ENCODE assay signal across 8 cellular contexts in the genomic region with DNA sequence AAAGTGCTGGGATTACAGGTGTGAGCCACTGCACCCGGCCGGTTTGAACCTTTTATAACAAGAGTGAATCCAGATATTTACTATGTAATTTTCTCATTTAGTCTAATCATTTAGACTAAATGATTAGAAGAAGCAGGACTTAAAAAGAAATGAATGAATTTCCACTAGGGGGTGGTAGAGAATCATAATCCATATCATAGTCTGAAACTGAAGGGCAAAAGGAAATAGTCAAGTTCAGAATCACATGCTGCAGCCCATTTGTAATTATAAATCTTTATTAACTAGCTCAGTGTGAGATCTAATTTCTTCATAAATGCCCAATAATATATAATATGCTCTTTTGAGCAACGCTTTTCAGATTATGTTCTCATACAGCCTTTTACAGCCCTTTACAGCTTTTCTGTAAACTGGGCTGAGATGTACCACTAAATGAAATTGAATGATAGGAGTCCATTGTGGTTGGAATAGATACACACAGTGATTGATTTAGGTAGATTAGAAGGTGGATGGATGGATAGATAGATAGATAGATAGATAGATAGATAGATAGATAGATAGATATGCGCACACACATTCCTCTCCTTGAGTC. TPM values are rescaled to one million over a fixed set of nuclear protein-coding genes. Genes with fewer than 3 reads are reported as not detected.
DNase-seq lines count a peak whose midpoint lies in the region; ATAC-seq, FAIRE-seq and TF ChIP-seq lines count a peak whose summit lies in the region.

No MANE protein-coding gene starts in this region.

- H3K4me1 ChIP-seq in Loucy (ENCODE audit: insufficient read depth, low read length, poor library complexity, severe bottlenecking) = no peaks in the 10 kb centered on the region
- no peaks in the 10 kb centered on the region for H3K4me1 ChIP-seq in PC-9 (replicated peaks; ENCODE audit: insufficient read depth)
- H3K4me1 ChIP-seq in H1 (replicated peaks in 1 of 4; ENCODE audit: control insufficient read depth in 3 of 4, insufficient read depth in 4 of 4, low read length in 3 of 4) = no peaks in the 10 kb centered on the region
- no peaks in the 10 kb centered on the region for H3K4me1 ChIP-seq in mucosa of descending colon (ENCODE audit: low read depth)

- no peaks in the 10 kb centered on the region for H3K9me2 ChIP-seq in Loucy (replicated peaks; ENCODE audit: low read depth, low read length)
- no peaks in the 10 kb centered on the region for H3K9me2 ChIP-seq in PC-9 (ENCODE audit: insufficient read depth)

- no peak overlapping the region for H3K56ac ChIP-seq in H1 (replicated peaks; ENCODE audit: insufficient read length, low read depth, low read length)

- POLR2A ChIA-PET in PC-9 (lab: Charles Lee; ENCODE audit: unreplicated experiment) = interaction anchor here (0.5 to 0.7 kb wide), 4 partner anchors 48 to 117 kb away, joined by 4 to 5 read pairs (median 4); no protein-coding TSS in a partner anchor
- POLR2A ChIA-PET in H1 (lab: Charles Lee; ENCODE audit: partially characterized antibody) = interaction anchor here (1.0 kb wide), 2 partner anchors 82 to 98 kb away, joined by 3 to 5 read pairs; no protein-coding TSS in a partner anchor

- TF ChIP-seq EP300 in H1 (IDR thresholded peaks at IDR 0.05; ENCODE audit: borderline replicate concordance in 1 of 2, low read depth in 2 of 2, low read length in 2 of 2) = no peak

- no peaks in the 10 kb centered on the region for H3F3A ChIP-seq in Loucy (ENCODE audit: low read depth)
- no peaks in the 10 kb centered on the region for H3F3A ChIP-seq in PC-9 (ENCODE audit: insufficient read depth, low read depth)

- H3K4me3 ChIP-seq in Loucy (ENCODE audit: low read length, poor library complexity, severe bottlenecking) = no peak overlapping the region
- no peak overlapping the region for H3K4me3 ChIP-seq in PC-9
- H3K4me3 ChIP-seq in H1 (ENCODE audit: extremely low read depth in 1 of 4, insufficient read depth in 2 of 4, low read depth in 3 of 4, low read length in 4 of 4) = no peak overlapping the region
- no peak overlapping the region for H3K4me3 ChIP-seq in mucosa of descending colon

- no peak overlapping the region for H2BK5ac ChIP-seq in H1 (ENCODE audit: low read depth, low read length)

- WGBS in H1 (ENCODE audit: extremely low coverage in 1 of 2, insufficient coverage in 1 of 2, insufficient read length in 1 of 2, insufficient replicate concordance in 2 of 2, low coverage in 1 of 2, low lambda C conversion rate in 2 of 2, missing lambda C conversion rate in 1 of 2), 2 experiments = 61% methylated on average over 4 of the region's 4 CpGs; no CpG with 5 or more reads in 1 of the 2 experiments

- H4K20me1 ChIP-seq in Loucy (ENCODE audit: insufficient read depth, low read length, poor library complexity, severe bottlenecking) (no peaks in the 10 kb centered on the region), PC-9 (ENCODE audit: insufficient read depth) (no peaks in the 10 kb centered on the region), H1 (replicated peaks in 1 of 2; ENCODE audit: control insufficient read depth in 1 of 2, insufficient read depth in 2 of 2, low read length in 2 of 2) (no peaks in the 10 kb centered on the region)

- no peak overlapping the region for H2BK120ac ChIP-seq in H1 (replicated peaks; ENCODE audit: low read depth, low read length)

- BruUV-seq in PC-9 (replicated peaks; lab: Mats Ljungman, UMichigan) = no TSS peak

- no peak overlapping the region for H3K4me2 ChIP-seq in Loucy (ENCODE audit: low read depth, low read length, poor library complexity, severe bottlenecking)
- no peak overlapping the region for H3K4me2 ChIP-seq in PC-9
- no peak overlapping the region for H3K4me2 ChIP-seq in H1 (ENCODE audit: insufficient read depth in 1 of 2, low read depth in 2 of 2, low read length in 2 of 2)

- no peak for TF ChIP-seq POLR2A in H1 (IDR thresholded peaks at IDR 0.05; ENCODE audit: control extremely low read depth in 1 of 2, low read depth in 2 of 2, low read length in 2 of 2)

- peak; percentile 63 to 67 for TF ChIP-seq RAD21 in H1 (IDR thresholded peaks at IDR 0.05 in 1 of 2, conservative IDR thresholded peaks at IDR 0.05 in 1 of 2; ENCODE audit: low read depth in 2 of 2, low read length in 2 of 2)

- CTCF ChIA-PET in PC-9 (lab: Charles Lee) (interaction anchor here (0.5 to 0.6 kb wide), 3 partner anchors 95 to 174 kb away, joined by 3 to 8 read pairs (median 4); no protein-coding TSS in a partner anchor), H1 (lab: Charles Lee; ENCODE audit: partially characterized antibody) (interaction anchor here (0.6 to 3.1 kb wide), 40 partner anchors 8 to 681 kb away, joined by 3 to 23 read pairs (median 4); a partner anchor contains a TSS)

- H3K27ac ChIP-seq in PC-9 (no peak overlapping the region), H1 (ENCODE audit: low read depth, low read length) (no peak overlapping the region)

- H2BK15ac ChIP-seq in H1 (ENCODE audit: low read length) = no peak overlapping the region

- H3K79me2 ChIP-seq in Loucy (ENCODE audit: insufficient read depth, low read length) (no peaks in the 10 kb centered on the region), PC-9 (ENCODE audit: low read depth) (no peaks in the 10 kb centered on the region), H1 (ENCODE audit: control insufficient read depth in 1 of 2, insufficient read depth in 2 of 2, low read length in 2 of 2) (no peaks in the 10 kb centered on the region)

- no peaks in the 10 kb centered on the region for H3K23me2 ChIP-seq in H1 (ENCODE audit: low read depth, low read length)

- no peak overlapping the region for H2BK20ac ChIP-seq in H1 (ENCODE audit: low read length)

- H2AK5ac ChIP-seq in H1 (ENCODE audit: low read depth, low read length) = no peak overlapping the region

- no peak overlapping the region for H3K18ac ChIP-seq in H1 (ENCODE audit: extremely low read depth, low read length)

- no peaks in the 10 kb centered on the region for H3K36me3 ChIP-seq in Loucy (ENCODE audit: insufficient read depth, low read length)
- no peaks in the 10 kb centered on the region for H3K36me3 ChIP-seq in PC-9 (ENCODE audit: low read depth)
- no peaks in the 10 kb centered on the region for H3K36me3 ChIP-seq in H1 (ENCODE audit: control insufficient read depth in 2 of 4, insufficient read depth in 4 of 4, low read length in 3 of 4)
- no peaks in the 10 kb centered on the region for H3K36me3 ChIP-seq in mucosa of descending colon (ENCODE audit: low read depth)

- H4K8ac ChIP-seq in H1 (ENCODE audit: extremely low read depth, insufficient read depth, low read length) = no peak overlapping the region

- no peaks in the 10 kb centered on the region for H3K27me3 ChIP-seq in Loucy (ENCODE audit: insufficient read depth, low read length, poor library complexity, severe bottlenecking)
- H3K27me3 ChIP-seq in PC-9 (ENCODE audit: insufficient read depth, low read depth) = 0 out of 2 replicates have a peak, but pooled peaks cover 7% of the 10 kb centered on the region
- no peaks in the 10 kb centered on the region for H3K27me3 ChIP-seq in H1 (replicated peaks in 1 of 4; ENCODE audit: control insufficient read depth in 3 of 4, extremely low read depth in 1 of 4, insufficient read depth in 3 of 4, low read length in 3 of 4)

- H3K14ac ChIP-seq in H1 (ENCODE audit: insufficient read length) = no peak overlapping the region

- H3K9ac ChIP-seq in Loucy (ENCODE audit: low read depth, low read length, poor library complexity, severe bottlenecking) (no peak overlapping the region), H1 (replicated peaks in 1 of 4; ENCODE audit: extremely low read depth in 1 of 4, low read depth in 3 of 4, low read length in 3 of 4) (no peak overlapping the region)

- FAIRE-seq in H1 (lab: Jason Lieb, UNC) = no peak

- H3K9me3 ChIP-seq in Loucy (ENCODE audit: insufficient read depth, low read depth, low read length) = no peaks in the 10 kb centered on the region
- no peaks in the 10 kb centered on the region for H3K9me3 ChIP-seq in PC-9 (ENCODE audit: insufficient read depth, low read depth)
- H3K9me3 ChIP-seq in H1 (ENCODE audit: insufficient read depth in 2 of 2, low read depth in 1 of 2, low read length in 1 of 2) = no peaks in the 10 kb centered on the region
- no peaks in the 10 kb centered on the region for H3K9me3 ChIP-seq in mucosa of descending colon

- H2AFZ ChIP-seq in Loucy (ENCODE audit: low read length) (no peak overlapping the region), PC-9 (no peak overlapping the region), H1 (ENCODE audit: low read length) (no peak overlapping the region)

- no peak overlapping the region for H3K23ac ChIP-seq in H1 (ENCODE audit: insufficient read length)

- no peak overlapping the region for H3K4ac ChIP-seq in H1 (replicated peaks; ENCODE audit: insufficient read length, low read depth, low read length)

- no peak overlapping the region for H2BK12ac ChIP-seq in H1 (ENCODE audit: low read depth, low read length)

- ATAC-seq in mucosa of descending colon (peak; percentile 71), GM21619 (IDR thresholded peaks at IDR 0.05; ENCODE audit: unreplicated experiment) (no peak), HG03159 (IDR thresholded peaks at IDR 0.05; ENCODE audit: unreplicated experiment) (no peak)

- H4K91ac ChIP-seq in H1 (replicated peaks; ENCODE audit: insufficient read length, low read length) = no peak overlapping the region

- intact Hi-C loops in PC-9 (cut with micrococcal nuclease; ENCODE audit: unreplicated experiment) (loop anchor here (1.0 kb wide), 2 partner anchors 99 to 363 kb away; no protein-coding TSS in a partner anchor), mucosa of descending colon (cut with DNase I, micrococcal nuclease) (loop anchor here in 1 of 2 donors (10.0 kb wide), 2 partner anchors 59 to 99 kb away; a partner anchor contains a TSS)

- peak; percentile 40 for DNase-seq in Daoy (ENCODE audit: low read depth)
- peak in 1 of 2 experiments; percentile 54 for DNase-seq in PC-9
- no peak for DNase-seq in H1 (ENCODE audit: low read depth in 1 of 2, low spot score in 2 of 2)
- no peak for DNase-seq in mucosa of descending colon
- DNase-seq in D341Med (ENCODE audit: low spot score) = no peak

- TF ChIP-seq CTCF in Loucy (conservative IDR thresholded peaks at IDR 0.05; ENCODE audit: low read length) (peak; percentile 75), PC-9 (conservative IDR thresholded peaks at IDR 0.05) (peak; percentile 82), H1 (IDR thresholded peaks at IDR 0.05; ENCODE audit: control extremely low read depth in 1 of 3, insufficient read depth in 1 of 3, low read depth in 1 of 3, low read length in 3 of 3) (peak in 2 of 3 experiments; percentile 25 to 38; a peak in 2 of 4 replicates), mucosa of descending colon (IDR thresholded peaks at IDR 0.05) (peak; percentile 10)

- H4K5ac ChIP-seq in H1 (ENCODE audit: insufficient read length, low read depth, low read length) = no peak overlapping the region

- H3K79me1 ChIP-seq in H1 (ENCODE audit: low read depth, low read length) = no peaks in the 10 kb centered on the region

RNA-seq across cellular contexts. Expression of a gene that starts 31.8 kb away (rescaled TPM):
- total RNA-seq in Daoy (2014; rRNA removed; shearing (Covaris generic)) = 76.5 and 99.3 TPM in 2 replicates
- total RNA-seq in PC-9 (2021) (37.6 and 48.4 TPM in 2 replicates), mucosa of descending colon (100 to 1,000 TPM in 1 of 3 donors, 10 to 100 TPM in 2; 37.4 to 108 (median 39.0) TPM)
- 2.9 and 4.5 TPM in 2 replicates for total RNA-seq in H1 (2021; fragmentation: NEBNext Ultra II Directional; extraction: Animal tissue kit (Norgen Biotek cat#: 25700))
- 12.5 and 22.8 TPM in 2 replicates for polyA plus RNA-seq in H1 (2011; rRNA removed)
- polyA plus RNA-seq in H1 (2011; cell fraction: cytosol; rRNA removed) = 11.0 TPM
- polyA plus RNA-seq in H1 (2011; cell fraction: nucleus; rRNA removed) = 9.4 TPM
- polyA plus RNA-seq in H1 (2012, experiment 1 of 2) = 2.0 to 13.4 TPM (median 8.9 TPM) in 4 replicates
- 9.9 TPM for polyA plus RNA-seq in H1 (2012, experiment 2 of 2)
- polyA plus RNA-seq in H1 (2013, experiment 1 of 2) = 1.3 TPM
- polyA plus RNA-seq in H1 (2013, experiment 2 of 2) = 1.6 TPM
- 2.1 and 8.2 TPM in 2 replicates for polyA minus RNA-seq in H1 (2011; rRNA and poly(A)+ RNA removed)
- 3.7 TPM for polyA minus RNA-seq in H1 (2011; cell fraction: cytosol; rRNA and poly(A)+ RNA removed)
- polyA minus RNA-seq in H1 (2011; cell fraction: nucleus; rRNA and poly(A)+ RNA removed) = not detected

RNA-seq across cellular contexts. Expression of a gene that starts 32.3 kb away (rescaled TPM):
- 74.7 and 78.8 TPM in 2 replicates for total RNA-seq in Daoy (2014; rRNA removed; shearing (Covaris generic))
- total RNA-seq in PC-9 (2021) = 23.1 and 23.4 TPM in 2 replicates
- total RNA-seq in H1 (2021; fragmentation: NEBNext Ultra II Directional; extraction: Animal tissue kit (Norgen Biotek cat#: 25700)) = 16.8 TPM in 2 replicates
- 20.1 and 22.0 TPM in 2 replicates for polyA plus RNA-seq in H1 (2011; rRNA removed)
- 21.6 TPM for polyA plus RNA-seq in H1 (2011; cell fraction: cytosol; rRNA removed)
- polyA plus RNA-seq in H1 (2011; cell fraction: nucleus; rRNA removed) = 35.5 TPM
- 21.4 to 30.6 TPM (median 29.9 TPM) in 4 replicates for polyA plus RNA-seq in H1 (2012, experiment 1 of 2)
- polyA plus RNA-seq in H1 (2012, experiment 2 of 2) = 30.6 TPM
- 13.5 TPM for polyA plus RNA-seq in H1 (2013, experiment 1 of 2)
- polyA plus RNA-seq in H1 (2013, experiment 2 of 2) = 13.6 TPM
- 30.3 and 33.8 TPM in 2 replicates for polyA minus RNA-seq in H1 (2011; rRNA and poly(A)+ RNA removed)
- 12.2 TPM for polyA minus RNA-seq in H1 (2011; cell fraction: cytosol; rRNA and poly(A)+ RNA removed)
- 9.6 TPM for polyA minus RNA-seq in H1 (2011; cell fraction: nucleus; rRNA and poly(A)+ RNA removed)
- total RNA-seq in mucosa of descending colon = 100 to 1,000 TPM in 1 of 3 donors, 10 to 100 TPM in 2; 69.5 to 131 (median 91.3) TPM

RNA-seq across cellular contexts. Expression of a gene that starts 41.9 kb away (rescaled TPM):
- 108 and 133 TPM in 2 replicates for total RNA-seq in Daoy (2014; rRNA removed; shearing (Covaris generic))
- total RNA-seq in PC-9 (2021) = 70.8 and 101 TPM in 2 replicates
- total RNA-seq in H1 (2021; fragmentation: NEBNext Ultra II Directional; extraction: Animal tissue kit (Norgen Biotek cat#: 25700)) = 18.4 and 22.0 TPM in 2 replicates
- 26.9 and 43.0 TPM in 2 replicates for polyA plus RNA-seq in H1 (2011; rRNA removed)
- polyA plus RNA-seq in H1 (2011; cell fraction: cytosol; rRNA removed) = 33.9 TPM
- 26.7 TPM for polyA plus RNA-seq in H1 (2011; cell fraction: nucleus; rRNA removed)
- 19.4 to 42.4 TPM (median 35.3 TPM) in 4 replicates for polyA plus RNA-seq in H1 (2012, experiment 1 of 2)
- 39.2 TPM for polyA plus RNA-seq in H1 (2012, experiment 2 of 2)
- polyA plus RNA-seq in H1 (2013, experiment 1 of 2) = 17.7 TPM
- 18.9 TPM for polyA plus RNA-seq in H1 (2013, experiment 2 of 2)
- polyA minus RNA-seq in H1 (2011; rRNA and poly(A)+ RNA removed) = 11.7 and 15.3 TPM in 2 replicates
- polyA minus RNA-seq in H1 (2011; cell fraction: cytosol; rRNA and poly(A)+ RNA removed) = 7.9 TPM
- 7.9 TPM for polyA minus RNA-seq in H1 (2011; cell fraction: nucleus; rRNA and poly(A)+ RNA removed)
- 100 to 1,000 TPM in 2 of 3 donors, 10 to 100 TPM in 1; 94.7 to 199 (median 117) TPM for total RNA-seq in mucosa of descending colon

RNA-seq across cellular contexts. Expression of a gene that starts 47.3 kb away (rescaled TPM):
- 41.9 and 183 TPM in 2 replicates for total RNA-seq in Daoy (2014; rRNA removed; shearing (Covaris generic))
- total RNA-seq in PC-9 (2021) (70.6 and 91.2 TPM in 2 replicates), mucosa of descending colon (100 to 1,000 TPM in 1 of 3 donors, 10 to 100 TPM in 2; 47.4 to 179 (median 52.7) TPM)
- total RNA-seq in H1 (2021; fragmentation: NEBNext Ultra II Directional; extraction: Animal tissue kit (Norgen Biotek cat#: 25700)) = 24.3 and 27.2 TPM in 2 replicates
- polyA plus RNA-seq in H1 (2011; rRNA removed) = 11.3 and 19.9 TPM in 2 replicates
- 16.1 TPM for polyA plus RNA-seq in H1 (2011; cell fraction: cytosol; rRNA removed)
- polyA plus RNA-seq in H1 (2011; cell fraction: nucleus; rRNA removed) = 56.5 TPM
- 8.4 to 30.2 TPM (median 25.2 TPM) in 4 replicates for polyA plus RNA-seq in H1 (2012, experiment 1 of 2)
- 9.2 TPM for polyA plus RNA-seq in H1 (2012, experiment 2 of 2)
- 11.3 TPM for polyA plus RNA-seq in H1 (2013, experiment 1 of 2)
- polyA plus RNA-seq in H1 (2013, experiment 2 of 2) = 13.1 TPM
- 18.7 and 33.0 TPM in 2 replicates for polyA minus RNA-seq in H1 (2011; rRNA and poly(A)+ RNA removed)
- 5.8 TPM for polyA minus RNA-seq in H1 (2011; cell fraction: cytosol; rRNA and poly(A)+ RNA removed)
- polyA minus RNA-seq in H1 (2011; cell fraction: nucleus; rRNA and poly(A)+ RNA removed) = 13.7 TPM

RNA-seq across cellular contexts. Expression of a gene that starts 55.0 kb away (rescaled TPM):
- 0.23 and 3.2 TPM in 2 replicates for total RNA-seq in Daoy (2014; rRNA removed; shearing (Covaris generic))
- 0.73 and 1.1 TPM in 2 replicates for total RNA-seq in PC-9 (2021)
- total RNA-seq in H1 (2021; fragmentation: NEBNext Ultra II Directional; extraction: Animal tissue kit (Norgen Biotek cat#: 25700)) = 1.3 and 2.7 TPM in 2 replicates
- polyA plus RNA-seq in H1 (2011; rRNA removed) = 3.2 and 4.7 TPM in 2 replicates
- 3.1 TPM for polyA plus RNA-seq in H1 (2011; cell fraction: cytosol; rRNA removed)
- polyA plus RNA-seq in H1 (2011; cell fraction: nucleus; rRNA removed) = 2.7 TPM
- 1.6 to 2.7 TPM (median 2.2 TPM) in 4 replicates for polyA plus RNA-seq in H1 (2012, experiment 1 of 2)
- polyA plus RNA-seq in H1 (2012, experiment 2 of 2) = 3.1 TPM
- 4.2 TPM for polyA plus RNA-seq in H1 (2013, experiment 1 of 2)
- polyA plus RNA-seq in H1 (2013, experiment 2 of 2) = 4.2 TPM
- polyA minus RNA-seq in H1 (2011; rRNA and poly(A)+ RNA removed) = 2.2 and 2.5 TPM in 2 replicates
- polyA minus RNA-seq in H1 (2011; cell fraction: cytosol; rRNA and poly(A)+ RNA removed) = 2.0 TPM
- polyA minus RNA-seq in H1 (2011; cell fraction: nucleus; rRNA and poly(A)+ RNA removed) = 1.7 TPM
- 10 to 100 TPM; 10.8 to 27.1 (median 22.8) TPM for total RNA-seq in mucosa of descending colon

Comparison
In these comparisons a context has a peak if more than half of its experiments do, and no peak if none do; other contexts are left out.
1. CTCF ChIP-seq: peak in every context shown above with its lines; median percentile 82 in PC-9; 75 in Loucy; 32 in H1; 10 in mucosa of descending colon.